In genomic region chr10:22436526-22436892, GRCh38 we compare ENCODE assay signal across 8 cellular contexts.
DNase-seq lines count a peak whose midpoint lies in the region; ATAC-seq, FAIRE-seq and TF ChIP-seq lines count a peak whose summit lies in the region.

No MANE protein-coding gene starts in this region.

- H3K9me3 ChIP-seq in mesodermal cell (ENCODE audit: control insufficient read depth, low read length) (no peaks in the 10 kb centered on the region), aorta (ENCODE audit: control insufficient read depth, low read length) (no peaks in the 10 kb centered on the region)

- H3K36me3 ChIP-seq in bronchial epithelial cell (ENCODE audit: control insufficient read depth, insufficient read depth, low read length) (no peaks in the 10 kb centered on the region), mesodermal cell (ENCODE audit: control insufficient read depth, insufficient read depth, low read length) (no peaks in the 10 kb centered on the region), aorta (ENCODE audit: control insufficient read depth in 1 of 2, insufficient read depth in 2 of 2, low read length in 1 of 2) (no peaks in the 10 kb centered on the region)

- peaks cover 10% of the 10 kb centered on the region for H3K4me1 ChIP-seq in mesodermal cell (ENCODE audit: control insufficient read depth, insufficient read depth, low read length, poor library complexity, severe bottlenecking)
- no peaks in the 10 kb centered on the region for H3K4me1 ChIP-seq in aorta (ENCODE audit: control insufficient read depth in 1 of 2, insufficient read depth in 2 of 2, low read length in 2 of 2)

- ATAC-seq in GM19467 (IDR thresholded peaks at IDR 0.05; ENCODE audit: unreplicated experiment) (peak; percentile 39), aorta (ENCODE audit: low FRiP score) (peak; percentile 61)

- peak overlapping the region; percentile 68; the same call in 1 of the 2 replicates for H3K4me3 ChIP-seq in Jurkat, Clone E6-1 (ENCODE audit: low read length)
- peak overlapping the region; percentile 78 for H3K4me3 ChIP-seq in bronchial epithelial cell (ENCODE audit: low read depth, low read length)
- H3K4me3 ChIP-seq in mesodermal cell (ENCODE audit: extremely low read depth, insufficient read depth, low read length, poor library complexity, severe bottlenecking), result peak overlapping the region; percentile 50
- peak overlapping the region; percentile 78 to 81 for H3K4me3 ChIP-seq in aorta (ENCODE audit: low read length in 2 of 2)

- intact Hi-C loops in aorta (cut with DNase I), result loop anchor here (5.0 to 10.0 kb wide), 8 partner anchors 114 to 942 kb away; partner anchors contain the start of genes DNAJC1 (in 2 of the 2), BMI1 (in 1 of the 2) and PIP4K2A (in 1 of the 2)

- FAIRE-seq in bronchial epithelial cell (lab: Jason Lieb, UNC) (no peak), RCC 7860 (lab: Jason Lieb, UNC) (no peak)

- 59% methylated on average over 22 to 33 of the region's 35 CpGs for WGBS in mesodermal cell (ENCODE audit: insufficient coverage in 2 of 2), 2 experiments
- WGBS in aorta, 2 donors, result 5 to 8% methylated on average over 32 to 35 of the region's 35 CpGs

- TF ChIP-seq CTCF in C4-2B (conservative IDR thresholded peaks at IDR 0.05), result no peak
- TF ChIP-seq CTCF in bronchial epithelial cell (IDR thresholded peaks at IDR 0.05; ENCODE audit: insufficient read depth, low read length, severe bottlenecking), result no peak

- H3K27me3 ChIP-seq in bronchial epithelial cell (ENCODE audit: control insufficient read depth, insufficient read depth, low read length) (no peaks in the 10 kb centered on the region), aorta (ENCODE audit: control insufficient read depth in 1 of 2, insufficient read depth in 2 of 2, low read length in 1 of 2) (no peaks in the 10 kb centered on the region)

- H3K27ac ChIP-seq in C4-2B (peak overlapping the region; percentile 77), mesodermal cell (ENCODE audit: low read depth, low read length, severe bottlenecking) (peak overlapping the region; percentile 85), aorta (ENCODE audit: low read depth in 1 of 2, low read length in 2 of 2) (peak overlapping the region; percentile 68 to 85)

- DNase-seq in Jurkat, Clone E6-1 (ENCODE audit: low read depth, low spot score), result no peak
- DNase-seq in bronchial epithelial cell (ENCODE audit: low read depth), result no peak
- no peak for DNase-seq in aorta
- DNase-seq in RCC 7860 (ENCODE audit: low spot score), result no peak
- DNase-seq in occipital lobe (lab: John Stamatoyannopoulos, UW), result no peak
